Comparison of ENCODE assay signal across 19 cellular contexts in the genomic region with DNA sequence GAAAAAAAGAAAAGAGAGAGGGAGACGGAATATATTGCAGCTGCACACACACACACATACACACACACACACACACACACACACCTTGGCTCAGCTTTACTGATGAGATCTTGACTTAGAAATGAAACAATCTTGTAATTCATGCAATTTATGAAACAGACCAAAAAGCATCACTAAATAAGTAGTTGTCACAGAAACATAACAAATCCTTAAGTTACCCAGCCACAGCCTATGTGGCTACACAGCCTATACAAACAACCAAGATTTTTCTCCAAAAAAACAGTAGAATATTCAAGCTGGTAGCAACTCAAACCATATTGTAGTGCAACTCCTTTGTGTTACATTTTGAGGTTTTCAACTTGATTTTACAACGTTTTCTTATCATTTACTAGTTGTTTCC.
"Had no signal": no experiment of that assay in that cellular context is flagged by ENCODE, and none has a peak within 500 bp of the region (broad histone marks: within the 10 kb centered on the region; RNA-seq: fewer than 3 reads in every experiment).

No MANE protein-coding gene starts in this region.

- H3K9ac ChIP-seq: parathyroid adenoma had no signal

- H2AFZ ChIP-seq: parathyroid adenoma had no signal

- DNase-seq: dermis blood vessel endothelial cell; esophagus squamous epithelium; foreskin keratinocyte; kidney; left cardiac atrium; left ventricle myocardium inferior; lower lobe of right lung; mesenchymal stem cell; midbrain; nephron progenitor cell; retina; right lobe of liver; stimulated activated CD4-positive, alpha-beta T cell treated with anti-CD3 and anti-CD28 coated beads, Interleukin-4, amount 100 ng/mL, for 1 hour; tibial artery; upper lobe of left lung had no signal

- H3K9me3 ChIP-seq: esophagus squamous epithelium, left ventricle myocardium inferior, lower lobe of right lung, prostate gland, right lobe of liver, tibial artery, upper lobe of left lung, vagina had no signal

- FAIRE-seq: kidney had no signal

- H3K36me3 ChIP-seq: esophagus squamous epithelium, left ventricle myocardium inferior, lower lobe of right lung, prostate gland, right lobe of liver, tibial artery, upper lobe of left lung, vagina had no signal

- ATAC-seq: foreskin keratinocyte; left cardiac atrium; lower lobe of right lung; right lobe of liver; stimulated activated memory B cell treated with anti-CD40 and anti-IgM and Interleukin-4, amounts not matched to agents 10 μg/mL and 1 μg/mL and 100 μg/mL, for 72 hours had no signal

- H3K27me3 ChIP-seq: esophagus squamous epithelium, right lobe of liver, tibial artery, upper lobe of left lung, vagina had no signal

- H3K4me1 ChIP-seq: esophagus squamous epithelium, left ventricle myocardium inferior, lower lobe of right lung, parathyroid adenoma, prostate gland, right lobe of liver, tibial artery, upper lobe of left lung, vagina had no signal

- H3K27ac ChIP-seq: esophagus squamous epithelium, foreskin keratinocyte, left ventricle myocardium inferior, lower lobe of right lung, parathyroid adenoma, prostate gland, right lobe of liver, tibial artery, upper lobe of left lung, vagina had no signal

- H3K4me3 ChIP-seq: esophagus squamous epithelium, left ventricle myocardium inferior, lower lobe of right lung, prostate gland, right lobe of liver, tibial artery, upper lobe of left lung, vagina had no signal

- H3K79me2 ChIP-seq: parathyroid adenoma had no signal
